In the genomic region with DNA sequence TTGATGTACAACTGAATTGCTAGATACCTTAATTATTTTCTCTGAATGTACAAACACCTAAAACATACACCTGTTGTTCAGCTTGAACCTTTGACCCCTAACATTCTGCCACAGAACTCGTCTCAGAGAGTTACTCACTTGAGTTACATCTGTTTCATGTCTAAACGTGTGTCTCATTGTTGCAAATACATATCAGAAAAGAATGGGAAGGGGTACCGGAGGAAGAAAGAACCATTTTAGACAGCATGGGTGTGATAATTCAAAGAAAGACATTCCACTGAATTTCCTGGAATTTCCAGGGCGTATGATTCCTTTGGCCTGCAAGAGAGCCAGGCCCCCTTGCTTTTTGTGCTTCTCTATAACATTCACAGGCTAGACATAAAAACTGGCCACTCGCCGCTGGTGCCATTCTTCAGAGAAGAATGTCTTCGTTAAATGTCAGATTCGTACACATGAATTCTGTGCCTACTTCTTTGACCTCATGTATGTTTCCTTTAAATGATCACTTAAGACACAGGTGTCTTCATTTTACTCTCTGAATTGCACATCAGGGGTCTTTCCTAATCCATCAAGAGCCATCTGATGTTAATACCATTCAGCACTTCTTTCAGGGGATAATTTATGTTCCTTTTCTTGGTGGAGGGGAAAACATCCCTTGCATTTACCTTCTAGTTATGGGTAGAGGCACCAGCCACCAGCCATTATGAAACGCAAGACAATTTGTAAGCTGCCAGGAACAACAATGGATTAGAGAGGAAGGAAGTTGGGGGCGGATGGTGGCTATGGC, we compare ENCODE assay signal across 1 cellular context.
TF ChIP-seq lines count a peak whose summit lies in the region.

No MANE protein-coding gene starts in this region.

TF ChIP-seq in IMR-90, 13 proteins besides CTCF, POLR2A, EP300 and RAD21:
- no peak for TF ChIP-seq MAFK (IDR thresholded peaks at IDR 0.05; ENCODE audit: low read depth, low read length)
- TF ChIP-seq, protein P1, sequence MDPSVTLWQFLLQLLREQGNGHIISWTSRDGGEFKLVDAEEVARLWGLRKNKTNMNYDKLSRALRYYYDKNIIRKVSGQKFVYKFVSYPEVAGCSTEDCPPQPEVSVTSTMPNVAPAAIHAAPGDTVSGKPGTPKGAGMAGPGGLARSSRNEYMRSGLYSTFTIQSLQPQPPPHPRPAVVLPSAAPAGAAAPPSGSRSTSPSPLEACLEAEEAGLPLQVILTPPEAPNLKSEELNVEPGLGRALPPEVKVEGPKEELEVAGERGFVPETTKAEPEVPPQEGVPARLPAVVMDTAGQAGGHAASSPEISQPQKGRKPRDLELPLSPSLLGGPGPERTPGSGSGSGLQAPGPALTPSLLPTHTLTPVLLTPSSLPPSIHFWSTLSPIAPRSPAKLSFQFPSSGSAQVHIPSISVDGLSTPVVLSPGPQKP (IDR thresholded peaks at IDR 0.05; ENCODE audit: borderline replicate concordance, low read depth, low read length), result no peak
